In genomic region chr14:99971929-99972747, GRCh38 we compare ENCODE assay signal across 8 cellular contexts.
DNase-seq lines count a peak whose midpoint lies in the region; ATAC-seq lines count a peak whose summit lies in the region.

No MANE protein-coding gene starts in this region.

- ATAC-seq in GM21737 (IDR thresholded peaks at IDR 0.05; ENCODE audit: unreplicated experiment): peak; percentile 29

- no peaks in the 10 kb centered on the region for H3K9me3 Mint-ChIP-seq in activated naive CD8-positive, alpha-beta T cell (ENCODE audit: low read depth)

- H3K4me1 Mint-ChIP-seq in activated naive CD8-positive, alpha-beta T cell (ENCODE audit: low read depth): peaks cover 13% of the 10 kb centered on the region

- DNase-seq in DMS79 (lab: John Stamatoyannopoulos, UW) (peak; percentile 30), NCI-H1105 treated with DMSO at 0.1 percent for 48 hours (lab: John Stamatoyannopoulos, UW) (peak; percentile 30), NCI-H446 (lab: John Stamatoyannopoulos, UW) (no peak), posterior vena cava (ENCODE audit: low spot score) (no peak)
- DNase-seq in stimulated activated CD4-positive, alpha-beta T cell treated with anti-CD3 and anti-CD28 coated beads, Interleukin-4, amount 100 ng/mL, for 1 hour: peak; percentile 11

- H3K27ac Mint-ChIP-seq in activated naive CD8-positive, alpha-beta T cell: peak overlapping the region; percentile 90

- peak overlapping the region; percentile 91 for H3K4me3 Mint-ChIP-seq in activated naive CD8-positive, alpha-beta T cell

- peak overlapping the region; percentile 74 for H3K4me3 ChIP-seq in iPS-11a (ENCODE audit: low read depth, low read length)

- H3K27me3 Mint-ChIP-seq in activated naive CD8-positive, alpha-beta T cell: no peaks in the 10 kb centered on the region

- H3K36me3 Mint-ChIP-seq in activated naive CD8-positive, alpha-beta T cell: no peaks in the 10 kb centered on the region

- intact Hi-C loops in posterior vena cava (cut with DNase I): no loop called here

Comparison
In these comparisons a context has a peak if more than half of its experiments do, and no peak if none do; other contexts are left out.
1. DNase-seq: peak in DMS79 (single experiment), NCI-H1105 treated with DMSO at 0.1 percent for 48 hours (single experiment) and stimulated activated CD4-positive, alpha-beta T cell treated with anti-CD3 and anti-CD28 coated beads, Interleukin-4, amount 100 ng/mL, for 1 hour (single experiment); none in NCI-H446 (0 of 2) and posterior vena cava (single experiment).